In genomic region chr14:36538051-36538450, GRCh38 we compare ENCODE assay signal across 7 cellular contexts. TPM values are rescaled to one million over a fixed set of nuclear protein-coding genes. Genes with fewer than 3 reads are reported as not detected.
"Had no signal": no experiment of that assay in that cellular context is flagged by ENCODE, and none has a peak within 500 bp of the region (broad histone marks: within the 10 kb centered on the region; RNA-seq: fewer than 3 reads in every experiment).

No MANE protein-coding gene starts in this region.

- H3K4me3 ChIP-seq: GM23338, K562 had no signal

- ATAC-seq: GM23338, K562 had no signal

- DNase-seq: H9, HCEC 1CT, IMR-90 had no signal

RNA-seq across cellular contexts. Expression of gene NKX2-1, which starts 18.0 kb away (rescaled TPM):
- total RNA-seq: GM23338, H1, H9, HT-29, IMR-90 had no signal

RNA-seq across cellular contexts. Expression of gene NKX2-8, which starts 44.4 kb away (rescaled TPM):
- total RNA-seq: H1, H9, HT-29, IMR-90, K562 had no signal
